ENCODE assay signal across 1 cellular context in the genomic region with DNA sequence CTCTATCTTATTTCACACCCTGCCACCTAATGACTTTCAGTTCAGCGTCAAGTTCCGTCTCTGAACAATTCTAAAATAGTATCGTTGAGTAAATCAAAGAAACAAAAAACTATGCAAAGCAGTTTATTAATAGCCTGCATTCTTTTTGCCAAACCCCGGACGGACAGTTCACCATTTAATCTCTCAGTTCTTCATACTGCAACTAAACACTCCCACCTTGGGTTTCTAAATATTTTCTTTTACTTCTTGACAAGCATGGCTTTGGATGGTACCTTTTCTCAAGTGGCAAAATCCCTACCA.
A peak's percentile ranks its signal among the peaks of the same experiment; 100 is the strongest.
TF ChIP-seq lines count a peak whose summit lies in the region.

No MANE protein-coding gene starts in this region.

TF ChIP-seq in GM12878, 131 proteins besides CTCF, POLR2A, EP300 and RAD21 (continued from another document):
- peak; percentile 34 for TF ChIP-seq MEF2B (IDR thresholded peaks at IDR 0.05; ENCODE audit: partially characterized antibody, poor library complexity, severe bottlenecking)
- no peak for TF ChIP-seq GABPA (IDR thresholded peaks at IDR 0.05; ENCODE audit: low read depth)
